In genomic region chr2:159714586-159714930, GRCh38 we compare ENCODE assay signal across 9 cellular contexts. TPM values are rescaled to one million over a fixed set of nuclear protein-coding genes. Genes with fewer than 3 reads are reported as not detected.
DNase-seq lines count a peak whose midpoint lies in the region; TF ChIP-seq lines count a peak whose summit lies in the region.
"Had no signal": no experiment of that assay in that cellular context is flagged by ENCODE, and none has a peak within 500 bp of the region (broad histone marks: within the 10 kb centered on the region; RNA-seq: fewer than 3 reads in every experiment).

No MANE protein-coding gene starts in this region.

- no peaks in the 10 kb centered on the region for H3K9me3 ChIP-seq in OCI-LY1 (ENCODE audit: low read length)
- no peaks in the 10 kb centered on the region for H3K9me3 ChIP-seq in effector memory CD4-positive, alpha-beta T cell (ENCODE audit: control insufficient read depth, low read length)

- no peaks in the 10 kb centered on the region for H3K27me3 ChIP-seq in OCI-LY1 (ENCODE audit: insufficient read depth, low read length)
- no peaks in the 10 kb centered on the region for H3K27me3 ChIP-seq in effector memory CD4-positive, alpha-beta T cell (replicated peaks; ENCODE audit: control insufficient read depth, insufficient read depth, low read length, poor library complexity, severe bottlenecking)

- no peaks in the 10 kb centered on the region for H3F3A ChIP-seq in OCI-LY1 (ENCODE audit: insufficient read depth, low read length)

- peak overlapping the region; percentile 99 for H3K4me3 Mint-ChIP-seq in osteocyte (ENCODE audit: unreplicated experiment)

- no peaks in the 10 kb centered on the region for H3K9me2 ChIP-seq in OCI-LY1 (ENCODE audit: low read depth, low read length)

- no peak for DNase-seq in effector memory CD4-positive, alpha-beta T cell
- no peak for DNase-seq in osteocyte (ENCODE audit: extremely low spot score, unreplicated experiment)
- no peak for DNase-seq in HPDE6-E6E7 (ENCODE audit: extremely low spot score)
- no peak for DNase-seq in DMS53 treated with DMSO at 0.1 percent for 48 hours (lab: John Stamatoyannopoulos, UW; ENCODE audit: unreplicated experiment)
- DNase-seq in NCI-H2107 treated with DMSO at 0.1 percent for 48 hours (lab: John Stamatoyannopoulos, UW; ENCODE audit: unreplicated experiment), result no peak
- DNase-seq in NCI-H510A (lab: John Stamatoyannopoulos, UW), result no peak
- DNase-seq: hypothalamus had no signal

- H3K9me3 Mint-ChIP-seq in osteocyte (ENCODE audit: unreplicated experiment), result no peaks in the 10 kb centered on the region

- no peaks in the 10 kb centered on the region for H3K27me3 Mint-ChIP-seq in osteocyte (ENCODE audit: unreplicated experiment)

- H3K36me3 Mint-ChIP-seq in osteocyte (ENCODE audit: unreplicated experiment), result peaks cover 28% of the 10 kb centered on the region

- H3K9ac ChIP-seq in OCI-LY1 (ENCODE audit: low read length), result peak overlapping the region; percentile 94; the same call in 1 of the 2 replicates

- H3K4me1 Mint-ChIP-seq in osteocyte (ENCODE audit: unreplicated experiment), result peaks cover 56% of the 10 kb centered on the region

- no peak for TF ChIP-seq CTCF in OCI-LY1 (IDR thresholded peaks at IDR 0.05; ENCODE audit: low read length)
- TF ChIP-seq CTCF in osteocyte (IDR thresholded peaks at IDR 0.05), result no peak

- no peak overlapping the region for H3K27ac ChIP-seq in OCI-LY1 (ENCODE audit: low read depth, low read length, poor library complexity, severe bottlenecking)
- H3K27ac ChIP-seq in effector memory CD4-positive, alpha-beta T cell (ENCODE audit: insufficient read depth, low read length, poor library complexity, severe bottlenecking), result no peak overlapping the region

- H3K4me2 ChIP-seq in OCI-LY1 (ENCODE audit: low read length), result peak overlapping the region; percentile 85

- H3K4me3 ChIP-seq in GM08714 (ENCODE audit: low read length), result peak overlapping the region; percentile 7
- peak overlapping the region; percentile 88 for H3K4me3 ChIP-seq in OCI-LY1 (ENCODE audit: low read depth, low read length, poor library complexity, severe bottlenecking)
- peak overlapping the region; percentile 10 for H3K4me3 ChIP-seq in effector memory CD4-positive, alpha-beta T cell (ENCODE audit: insufficient read depth, low read depth, low read length, poor library complexity, severe bottlenecking)

- H4K20me1 ChIP-seq in OCI-LY1 (ENCODE audit: insufficient read depth, low read length), result no peaks in the 10 kb centered on the region

- H3K4me1 ChIP-seq in OCI-LY1 (ENCODE audit: insufficient read depth, low read length, severe bottlenecking), result peaks cover 47% of the 10 kb centered on the region
- H3K4me1 ChIP-seq in effector memory CD4-positive, alpha-beta T cell (ENCODE audit: control insufficient read depth, insufficient read depth, low read length, poor library complexity, severe bottlenecking), result peaks cover 22% of the 10 kb centered on the region

- peaks cover 72% of the 10 kb centered on the region for H3K79me2 ChIP-seq in OCI-LY1 (ENCODE audit: insufficient read depth, low read length)

- peak overlapping the region; percentile 100 for H3K27ac Mint-ChIP-seq in osteocyte (ENCODE audit: unreplicated experiment)

- no peak overlapping the region for H2AFZ ChIP-seq in OCI-LY1 (ENCODE audit: low read length)

- H3K36me3 ChIP-seq in OCI-LY1 (ENCODE audit: insufficient read depth, low read length), result peaks cover 56% of the 10 kb centered on the region
- peaks cover 20% of the 10 kb centered on the region for H3K36me3 ChIP-seq in effector memory CD4-positive, alpha-beta T cell (ENCODE audit: control insufficient read depth, insufficient read depth, low read length)

RNA-seq across cellular contexts. Expression of gene MARCHF7, which starts 2.3 kb away (rescaled TPM):
- 89.5 and 92.8 TPM in 2 replicates for total RNA-seq in osteocyte

Comparison
In these comparisons a context has a peak if more than half of its experiments do, and no peak if none do; other contexts are left out.
1. H3K4me3 ChIP-seq: peak in every context shown above with its lines; median percentile 88 in OCI-LY1; 10 in effector memory CD4-positive, alpha-beta T cell; 7 in GM08714.